In genomic region chr2:160387558-160388262, GRCh38 we compare ENCODE assay signal across 9 cellular contexts.
DNase-seq lines count a peak whose midpoint lies in the region; ATAC-seq and TF ChIP-seq lines count a peak whose summit lies in the region.
"Had no signal": no experiment of that assay in that cellular context is flagged by ENCODE, and none has a peak within 500 bp of the region (broad histone marks: within the 10 kb centered on the region; RNA-seq: fewer than 3 reads in every experiment).

No MANE protein-coding gene starts in this region.

- no peaks in the 10 kb centered on the region for H3K36me3 ChIP-seq in mammary epithelial cell (ENCODE audit: insufficient read depth, low read length)
- no peaks in the 10 kb centered on the region for H3K36me3 ChIP-seq in right lobe of liver
- H3K36me3 ChIP-seq in thymus (ENCODE audit: control insufficient read depth, insufficient read depth): no peaks in the 10 kb centered on the region

- in situ Hi-C loops in mammary epithelial cell (cut with MboI; ENCODE audit: low sequenced_read_pairs in 2 of 2): no loop called here

- CTCF ChIA-PET in activated CD4-positive, alpha-beta T cell treated with anti-CD3 and anti-CD28 coated beads for 36 hours (lab: Charles Lee): interaction anchor here (0.6 to 2.0 kb wide), 5 partner anchors 10 to 175 kb away, joined by 3 to 10 read pairs (median 4); no protein-coding TSS in a partner anchor
- CTCF ChIA-PET in mammary epithelial cell (lab: Charles Lee; ENCODE audit: low non-redundant PET): interaction anchor here (0.6 kb wide), 1 partner anchor 743 kb away, joined by 5 read pairs; no protein-coding TSS in a partner anchor

- H3K4me3 ChIP-seq in mammary epithelial cell (replicated peaks in 1 of 3; ENCODE audit: insufficient read depth in 1 of 3, low read depth in 2 of 3, low read length in 3 of 3) (no peak overlapping the region), right lobe of liver (no peak overlapping the region), thymus (ENCODE audit: low read length) (no peak overlapping the region)

- BruUV-seq in mammary epithelial cell (replicated peaks; lab: Mats Ljungman, UMichigan): no TSS peak

- 33% methylated on average over 3 of the region's 3 CpGs for WGBS in mammary epithelial cell (ENCODE audit: low coverage, missing lambda C conversion rate)
- 44% methylated on average over 3 of the region's 3 CpGs for WGBS in right lobe of liver (ENCODE audit: insufficient coverage, low coverage, low lambda C conversion rate, missing lambda C conversion rate)
- WGBS in thymus: 90% methylated on average over 3 of the region's 3 CpGs

- peaks cover 96% of the 10 kb centered on the region for H3K79me2 ChIP-seq in mammary epithelial cell (ENCODE audit: insufficient read depth, low read length)

- H2AFZ ChIP-seq in mammary epithelial cell (ENCODE audit: low read depth, low read length): no peak overlapping the region

- H3K9me3 Mint-ChIP-seq in activated CD4-positive, alpha-beta T cell treated with anti-CD3 and anti-CD28 coated beads for 36 hours (ENCODE audit: low read depth): no peaks in the 10 kb centered on the region

- H3K9ac ChIP-seq in mammary epithelial cell (ENCODE audit: insufficient read depth, low read length): peak overlapping the region; percentile 38

- H3K4me2 ChIP-seq in mammary epithelial cell (ENCODE audit: insufficient read depth, low read depth, low read length): peak overlapping the region; percentile 26

- no peak for TF ChIP-seq POLR2A in right lobe of liver (IDR thresholded peaks at IDR 0.05)

- peak; percentile 31 for ATAC-seq in activated CD4-positive, alpha-beta T cell treated with anti-CD3 and anti-CD28 coated beads for 36 hours
- ATAC-seq in right lobe of liver: peak; percentile 82 to 86 (median 85)
- ATAC-seq in HG02938 (IDR thresholded peaks at IDR 0.05; ENCODE audit: unreplicated experiment): no peak
- ATAC-seq in GM18861 (IDR thresholded peaks at IDR 0.05; ENCODE audit: unreplicated experiment): no peak
- ATAC-seq in HG03520 (IDR thresholded peaks at IDR 0.05; ENCODE audit: unreplicated experiment): no peak

- H3K27me3 ChIP-seq in mammary epithelial cell (ENCODE audit: insufficient read depth, low read length) (no peaks in the 10 kb centered on the region), right lobe of liver (no peaks in the 10 kb centered on the region), thymus (ENCODE audit: control insufficient read depth, insufficient read depth) (no peaks in the 10 kb centered on the region)

- POLR2A ChIA-PET in activated CD4-positive, alpha-beta T cell treated with anti-CD3 and anti-CD28 coated beads for 36 hours (lab: Charles Lee): no interaction called here

- peak overlapping the region; percentile 50 for H3K27ac ChIP-seq in mammary epithelial cell (ENCODE audit: insufficient read depth, low read depth, low read length)
- peak overlapping the region; percentile 30 to 56 (median 37) for H3K27ac ChIP-seq in right lobe of liver
- H3K27ac ChIP-seq in thymus (ENCODE audit: low read depth): peak overlapping the region; percentile 68
- H3K27ac ChIP-seq: C4-2B had no signal

- TF ChIP-seq CTCF in mammary epithelial cell (conservative IDR thresholded peaks at IDR 0.05 in 1 of 2, IDR thresholded peaks at IDR 0.05 in 1 of 2; ENCODE audit: extremely low read depth in 1 of 2, insufficient read depth in 1 of 2, low read depth in 1 of 2, low read length in 2 of 2) (no peak), right lobe of liver (IDR thresholded peaks at IDR 0.05) (no peak)

- peaks cover 76% of the 10 kb centered on the region for H3K4me1 Mint-ChIP-seq in activated CD4-positive, alpha-beta T cell treated with anti-CD3 and anti-CD28 coated beads for 36 hours

- H4K20me1 ChIP-seq in mammary epithelial cell (ENCODE audit: insufficient read depth, low read length): no peaks in the 10 kb centered on the region

- H3K27ac Mint-ChIP-seq in activated CD4-positive, alpha-beta T cell treated with anti-CD3 and anti-CD28 coated beads for 36 hours: peak overlapping the region; percentile 89

- dilution Hi-C loops in mammary epithelial cell (cut with HindIII; ENCODE audit: low sequenced_read_pairs): no loop called here

- no peak for DNase-seq in activated CD4-positive, alpha-beta T cell treated with anti-CD3 and anti-CD28 coated beads for 36 hours
- DNase-seq in activated CD4-positive, alpha-beta T cell treated with anti-CD3 and anti-CD28 coated beads, Interleukin-2, amount 50 U/mL, for 4 hours: no peak
- DNase-seq in mammary epithelial cell (peak; percentile 84), right lobe of liver (no peak)

- H3K4me3 Mint-ChIP-seq in activated CD4-positive, alpha-beta T cell treated with anti-CD3 and anti-CD28 coated beads for 36 hours: peak overlapping the region; percentile 51

- H3K9me3 ChIP-seq in mammary epithelial cell (replicated peaks; ENCODE audit: insufficient read depth, low read length): no peaks in the 10 kb centered on the region
- H3K9me3 ChIP-seq in right lobe of liver: no peaks in the 10 kb centered on the region
- H3K9me3 ChIP-seq in thymus (ENCODE audit: control insufficient read depth): no peaks in the 10 kb centered on the region

- intact Hi-C loops in activated CD4-positive, alpha-beta T cell treated with anti-CD3 and anti-CD28 coated beads for 36 hours (cut with DNase I, micrococcal nuclease): loop anchor here in 1 of 2 experiments (2.0 kb wide), 1 partner anchor 15 kb away; no protein-coding TSS in a partner anchor
- intact Hi-C loops in mammary epithelial cell (cut with micrococcal nuclease): no loop called here
- intact Hi-C loops in right lobe of liver (cut with DNase I): no loop called here

- peaks cover 3% of the 10 kb centered on the region for H3K36me3 Mint-ChIP-seq in activated CD4-positive, alpha-beta T cell treated with anti-CD3 and anti-CD28 coated beads for 36 hours (ENCODE audit: low read depth)

- H3K4me1 ChIP-seq in mammary epithelial cell (ENCODE audit: insufficient read depth, low read length): peaks cover 59% of the 10 kb centered on the region
- H3K4me1 ChIP-seq in right lobe of liver: peaks cover 0 to 7% (median 0%) of the 10 kb centered on the region in 4 donors
- peaks cover 20% of the 10 kb centered on the region for H3K4me1 ChIP-seq in thymus (ENCODE audit: control insufficient read depth, insufficient read depth, low read length)

- no peaks in the 10 kb centered on the region for H3K27me3 Mint-ChIP-seq in activated CD4-positive, alpha-beta T cell treated with anti-CD3 and anti-CD28 coated beads for 36 hours

Comparison
In these comparisons a context has a peak if more than half of its experiments do, and no peak if none do; other contexts are left out.
1. ATAC-seq: peak in activated CD4-positive, alpha-beta T cell treated with anti-CD3 and anti-CD28 coated beads for 36 hours (single experiment) and right lobe of liver (4 of 4); none in HG02938 (single experiment), GM18861 (single experiment) and HG03520 (single experiment).
2. Peak in every context shown above with its lines, with median percentiles within 50 percentile points of each other: H3K27ac ChIP-seq.